Comparison of ENCODE assay signal across 8 cellular contexts in genomic region chr3:183698760-183699159, GRCh38. TPM values are rescaled to one million over a fixed set of nuclear protein-coding genes. Genes with fewer than 3 reads are reported as not detected.
DNase-seq lines count a peak whose midpoint lies in the region; ATAC-seq, FAIRE-seq and TF ChIP-seq lines count a peak whose summit lies in the region.

No MANE protein-coding gene starts in this region.

- H3K4me3 ChIP-seq in NT2/D1 (ENCODE audit: insufficient read length, low read depth): peak overlapping the region; percentile 94
- peak overlapping the region; percentile 97 for H3K4me3 ChIP-seq in bronchial epithelial cell (ENCODE audit: low read depth, low read length)
- H3K4me3 ChIP-seq in liver (ENCODE audit: low read depth in 1 of 3, low read length in 3 of 3): peak overlapping the region in 2 of 3 donors; percentile 43 to 100
- peak overlapping the region; percentile 97 for H3K4me3 ChIP-seq in suprapubic skin

- H3K27ac ChIP-seq in liver (ENCODE audit: low read depth in 1 of 2, low read length in 2 of 2): peak overlapping the region; percentile 68 to 72
- peak overlapping the region; percentile 91 for H3K27ac ChIP-seq in suprapubic skin

- TF ChIP-seq POLR2A in suprapubic skin (IDR thresholded peaks at IDR 0.05): no peak

- no peak for ATAC-seq in HG02763 (IDR thresholded peaks at IDR 0.05; ENCODE audit: unreplicated experiment)

- no peak for TF ChIP-seq EP300 in suprapubic skin (IDR thresholded peaks at IDR 0.05)

- peak overlapping the region; percentile 95 for H3K9ac ChIP-seq in NT2/D1 (ENCODE audit: insufficient read length, low read depth)
- H3K9ac ChIP-seq in liver (ENCODE audit: low read depth in 1 of 2, low read length in 2 of 2): peak overlapping the region in 1 of 2 donors; percentile 56

- H3K36me3 ChIP-seq in NT2/D1 (ENCODE audit: insufficient read depth, insufficient read length, low read length) (peaks cover 12% of the 10 kb centered on the region), bronchial epithelial cell (ENCODE audit: control insufficient read depth, insufficient read depth, low read length) (peaks cover 2% of the 10 kb centered on the region), liver (ENCODE audit: control insufficient read depth in 4 of 4, insufficient read depth in 3 of 4, low read depth in 1 of 4, low read length in 3 of 4) (no peaks in the 10 kb centered on the region), suprapubic skin (no peaks in the 10 kb centered on the region)

- DNase-seq in stimulated activated CD4-positive, alpha-beta T cell treated with anti-CD3 and anti-CD28 coated beads, Interleukin-15, amount 100 ng/mL, for 24 hours: peak; percentile 18
- no peak for DNase-seq in stimulated activated CD4-positive, alpha-beta T cell treated with anti-CD3 and anti-CD28 coated beads, Interleukin-2, amount 100 ng/mL, for 48 hours
- no peak for DNase-seq in NT2/D1 (ENCODE audit: low read depth, low spot score)
- DNase-seq in bronchial epithelial cell (ENCODE audit: low read depth): peak; percentile 31
- DNase-seq in suprapubic skin (ENCODE audit: low spot score in 2 of 2): no peak
- DNase-seq in activated gamma-delta T cell (lab: John Stamatoyannopoulos, UW): no peak

- no peaks in the 10 kb centered on the region for H3K4me1 ChIP-seq in NT2/D1 (ENCODE audit: insufficient read depth, insufficient read length)
- peaks cover 0 to 4% (median 3%) of the 10 kb centered on the region in 4 donors for H3K4me1 ChIP-seq in liver (ENCODE audit: control insufficient read depth in 4 of 4, insufficient read depth in 4 of 4, low read length in 3 of 4)
- peaks cover 35% of the 10 kb centered on the region for H3K4me1 ChIP-seq in suprapubic skin

- no peak for TF ChIP-seq RAD21 in liver (IDR thresholded peaks at IDR 0.05)

- TF ChIP-seq CTCF in bronchial epithelial cell (IDR thresholded peaks at IDR 0.05; ENCODE audit: insufficient read depth, low read length, severe bottlenecking) (no peak), liver (IDR thresholded peaks at IDR 0.05; ENCODE audit: low read depth, low read length, missing input control) (no peak), suprapubic skin (IDR thresholded peaks at IDR 0.05) (no peak)

- H3K27me3 ChIP-seq in NT2/D1 (ENCODE audit: insufficient read depth, insufficient read length) (no peaks in the 10 kb centered on the region), bronchial epithelial cell (ENCODE audit: control insufficient read depth, insufficient read depth, low read length) (no peaks in the 10 kb centered on the region), liver (ENCODE audit: control insufficient read depth in 4 of 4, insufficient read depth in 4 of 4, low read length in 3 of 4) (no peaks in the 10 kb centered on the region), suprapubic skin (no peaks in the 10 kb centered on the region)

- no peak for FAIRE-seq in bronchial epithelial cell (lab: Jason Lieb, UNC)

- 44% methylated on average over 9 of the region's 9 CpGs for WGBS in liver
- 2% methylated on average over 9 of the region's 9 CpGs for whole genome bisulfite sequencing in suprapubic skin

- no peaks in the 10 kb centered on the region for H3K9me3 ChIP-seq in NT2/D1 (ENCODE audit: insufficient read depth, low read length)
- H3K9me3 ChIP-seq in liver (ENCODE audit: control insufficient read depth in 4 of 4, low read length in 3 of 4): no peaks in the 10 kb centered on the region
- no peaks in the 10 kb centered on the region for H3K9me3 ChIP-seq in suprapubic skin

TF ChIP-seq in liver, 16 proteins besides CTCF, POLR2A, EP300 and RAD21:
- TF ChIP-seq YY1 (IDR thresholded peaks at IDR 0.05) (no peak), HNF4A (conservative IDR thresholded peaks at IDR 0.05) (no peak), TAF1 (conservative IDR thresholded peaks at IDR 0.05) (no peak), RXRA (IDR thresholded peaks at IDR 0.05) (no peak), SP1 (IDR thresholded peaks at IDR 0.05) (no peak), MAX (IDR thresholded peaks at IDR 0.05) (no peak), NR2F2 (IDR thresholded peaks at IDR 0.05) (no peak), EGR1 (IDR thresholded peaks at IDR 0.05; ENCODE audit: low read depth in 2 of 2) (no peak), FOXA1 (IDR thresholded peaks at IDR 0.05) (no peak), REST (IDR thresholded peaks at IDR 0.05) (no peak), ZBTB33 (IDR thresholded peaks at IDR 0.05) (no peak), ATF3 (IDR thresholded peaks at IDR 0.05) (no peak), FOXA2 (IDR thresholded peaks at IDR 0.05) (no peak), JUND (IDR thresholded peaks at IDR 0.05) (no peak), GABPA (IDR thresholded peaks at IDR 0.05 in 1 of 2, conservative IDR thresholded peaks at IDR 0.05 in 1 of 2) (no peak), HNF4G (IDR thresholded peaks at IDR 0.05) (no peak)

RNA-seq across cellular contexts. Expression of gene YEATS2, which starts 1.2 kb away (rescaled TPM):
- 18.2 and 19.7 TPM in 2 replicates for total RNA-seq in bronchial epithelial cell
- 1 to 10 TPM; 6.4 to 9.4 TPM for total RNA-seq in liver
- polyA plus RNA-seq in liver: 1 to 10 TPM; 1.5 to 3.4 TPM
- 10 to 100 TPM; 12.8 to 35.8 (median 19.7) TPM for total RNA-seq in suprapubic skin

Comparison
In these comparisons a context has a peak if more than half of its experiments do, and no peak if none do; other contexts are left out.
1. DNase-seq: peak in stimulated activated CD4-positive, alpha-beta T cell treated with anti-CD3 and anti-CD28 coated beads, Interleukin-15, amount 100 ng/mL, for 24 hours (single experiment) and bronchial epithelial cell (single experiment); none in stimulated activated CD4-positive, alpha-beta T cell treated with anti-CD3 and anti-CD28 coated beads, Interleukin-2, amount 100 ng/mL, for 48 hours (0 of 2), NT2/D1 (single experiment), suprapubic skin (0 of 2) and activated gamma-delta T cell (single experiment).
2. Peak in every context shown above with its lines, with median percentiles within 50 percentile points of each other: H3K4me3 ChIP-seq.